In genomic region chr9:126516561-126516935, GRCh38 we compare ENCODE assay signal across 2 cellular contexts.
TF ChIP-seq lines count a peak whose summit lies in the region.

No MANE protein-coding gene starts in this region.

TF ChIP-seq in SK-N-SH, 30 proteins besides CTCF, POLR2A, EP300 and RAD21 (continued from another document):
- TF ChIP-seq, protein P1, sequence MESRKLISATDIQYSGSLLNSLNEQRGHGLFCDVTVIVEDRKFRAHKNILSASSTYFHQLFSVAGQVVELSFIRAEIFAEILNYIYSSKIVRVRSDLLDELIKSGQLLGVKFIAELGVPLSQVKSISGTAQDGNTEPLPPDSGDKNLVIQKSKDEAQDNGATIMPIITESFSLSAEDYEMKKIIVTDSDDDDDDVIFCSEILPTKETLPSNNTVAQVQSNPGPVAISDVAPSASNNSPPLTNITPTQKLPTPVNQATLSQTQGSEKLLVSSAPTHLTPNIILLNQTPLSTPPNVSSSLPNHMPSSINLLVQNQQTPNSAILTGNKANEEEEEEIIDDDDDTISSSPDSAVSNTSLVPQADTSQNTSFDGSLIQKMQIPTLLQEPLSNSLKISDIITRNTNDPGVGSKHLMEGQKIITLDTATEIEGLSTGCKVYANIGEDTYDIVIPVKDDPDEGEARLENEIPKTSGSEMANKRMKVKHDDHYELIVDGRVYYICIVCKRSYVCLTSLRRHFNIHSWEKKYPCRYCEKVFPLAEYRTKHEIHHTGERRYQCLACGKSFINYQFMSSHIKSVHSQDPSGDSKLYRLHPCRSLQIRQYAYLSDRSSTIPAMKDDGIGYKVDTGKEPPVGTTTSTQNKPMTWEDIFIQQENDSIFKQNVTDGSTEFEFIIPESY (IDR thresholded peaks at IDR 0.05; ENCODE audit: borderline replicate concordance, low read depth): no peak
- TF ChIP-seq, protein P2, sequence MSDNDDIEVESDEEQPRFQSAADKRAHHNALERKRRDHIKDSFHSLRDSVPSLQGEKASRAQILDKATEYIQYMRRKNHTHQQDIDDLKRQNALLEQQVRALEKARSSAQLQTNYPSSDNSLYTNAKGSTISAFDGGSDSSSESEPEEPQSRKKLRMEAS (IDR thresholded peaks at IDR 0.05; ENCODE audit: low read depth): no peak
- TF ChIP-seq NRF1 (IDR thresholded peaks at IDR 0.05; ENCODE audit: low read depth, low read length) (no peak), FOXJ3 (CRISPR knock-in tag; IDR thresholded peaks at IDR 0.05) (no peak), YY1 (IDR thresholded peaks at IDR 0.05; ENCODE audit: low read depth) (no peak)
TF ChIP-seq in SK-N-SH: peak in this region for 0.

TF ChIP-seq in SK-N-SH treated with all-trans-retinoic acid at 6 μM for 48 hours, 23 proteins besides CTCF, POLR2A, EP300 and RAD21 (continued from another document):
- no peak for TF ChIP-seq POU6F1 (CRISPR knock-in tag; IDR thresholded peaks at IDR 0.05; ENCODE audit: borderline replicate concordance, low read depth)
